In genomic region chr1:243508303-243508713, GRCh38 we compare ENCODE assay signal across 9 cellular contexts.
DNase-seq lines count a peak whose midpoint lies in the region; ATAC-seq lines count a peak whose summit lies in the region.
"Had no signal": no experiment of that assay in that cellular context is flagged by ENCODE, and none has a peak within 500 bp of the region (broad histone marks: within the 10 kb centered on the region; RNA-seq: fewer than 3 reads in every experiment).

No MANE protein-coding gene starts in this region.

- no peak overlapping the region for H2AK5ac ChIP-seq in neuronal stem cell (ENCODE audit: low read depth, low read length)

- H3K9ac ChIP-seq in neuronal stem cell (ENCODE audit: low read depth, low read length, poor library complexity) = no peak overlapping the region

- ATAC-seq in GM19324 (IDR thresholded peaks at IDR 0.05; ENCODE audit: low FRiP score, unreplicated experiment) (peak; percentile 57), HG02759 (IDR thresholded peaks at IDR 0.05; ENCODE audit: unreplicated experiment) (peak; percentile 74), HG03039 (IDR thresholded peaks at IDR 0.05; ENCODE audit: unreplicated experiment) (no peak)
- ATAC-seq in activated CD8-positive, alpha-beta T cell treated with anti-CD3 and anti-CD28 coated beads, Interleukin-2, amount 10 ng/mL, durations not matched to agents 7 days and 5 days = peak; percentile 96

- whole genome bisulfite sequencing in neuronal stem cell (ENCODE audit: extremely low coverage in 2 of 2, insufficient read length in 2 of 2, insufficient replicate concordance in 1 of 2), 2 donors = no CpG with 5 or more reads among the region's 9 CpGs

- peak overlapping the region; percentile 21 for H3K27ac ChIP-seq in neuronal stem cell (replicated peaks; ENCODE audit: low read length)
- H3K27ac ChIP-seq: brain microvascular endothelial cell, SJSA1 had no signal

- H3K79me1 ChIP-seq in neuronal stem cell (ENCODE audit: low read depth, low read length) = no peaks in the 10 kb centered on the region

- H4K91ac ChIP-seq in neuronal stem cell (ENCODE audit: low read depth, low read length, poor library complexity) = no peak overlapping the region

- no peak overlapping the region for H3K4me2 ChIP-seq in neuronal stem cell (ENCODE audit: insufficient read depth, low read length, poor library complexity, severe bottlenecking)

- H2BK12ac ChIP-seq in neuronal stem cell (ENCODE audit: low read length) = no peak overlapping the region

- no peak overlapping the region for H2BK5ac ChIP-seq in neuronal stem cell (ENCODE audit: low read length)

- peak overlapping the region; percentile 86 for H3K27ac Mint-ChIP-seq in activated CD8-positive, alpha-beta T cell treated with anti-CD3 and anti-CD28 coated beads, Interleukin-2, amount 10 ng/mL, durations not matched to agents 7 days and 5 days

- H3K9me3 Mint-ChIP-seq in activated CD8-positive, alpha-beta T cell treated with anti-CD3 and anti-CD28 coated beads, Interleukin-2, amount 10 ng/mL, durations not matched to agents 7 days and 5 days (ENCODE audit: insufficient read depth) = no peaks in the 10 kb centered on the region

- no peak overlapping the region for H3K4ac ChIP-seq in neuronal stem cell (ENCODE audit: low read length)

- H2BK120ac ChIP-seq in neuronal stem cell (ENCODE audit: low read depth, low read length) = no peak overlapping the region

- POLR2A ChIA-PET in activated CD8-positive, alpha-beta T cell treated with anti-CD3 and anti-CD28 coated beads, Interleukin-2, amount 10 ng/mL, durations not matched to agents 7 days and 5 days (lab: Charles Lee) = interaction anchor here (0.7 kb wide), 1 partner anchor 16 kb away, joined by 3 read pairs; no protein-coding TSS in a partner anchor

- no peak overlapping the region for H2BK15ac ChIP-seq in neuronal stem cell (ENCODE audit: low read length)

- H3K4me3 ChIP-seq in neuronal stem cell (ENCODE audit: low read length in 2 of 2) = no peak overlapping the region
- H3K4me3 ChIP-seq: SJSA1 had no signal

- CTCF ChIA-PET in activated CD8-positive, alpha-beta T cell treated with anti-CD3 and anti-CD28 coated beads, Interleukin-2, amount 10 ng/mL, durations not matched to agents 7 days and 5 days (lab: Charles Lee) = interaction anchor here (0.9 to 2.6 kb wide), 2 partner anchors 26 to 164 kb away, joined by 4 to 6 read pairs; no protein-coding TSS in a partner anchor

- DNase-seq in activated CD8-positive, alpha-beta T cell treated with anti-CD3 and anti-CD28 coated beads, Interleukin-2, amount 10 ng/mL, durations not matched to agents 7 days and 5 days = peak; percentile 66
- DNase-seq in neuronal stem cell (ENCODE audit: low spot score) (no peak), NCI-H1105 treated with DMSO at 0.1 percent for 48 hours (lab: John Stamatoyannopoulos, UW) (no peak), D341Med (ENCODE audit: low spot score) (no peak)
- DNase-seq: brain microvascular endothelial cell had no signal

- H3K4me1 Mint-ChIP-seq in activated CD8-positive, alpha-beta T cell treated with anti-CD3 and anti-CD28 coated beads, Interleukin-2, amount 10 ng/mL, durations not matched to agents 7 days and 5 days (ENCODE audit: low read depth) = peaks cover 34% of the 10 kb centered on the region

- H3K27me3 Mint-ChIP-seq in activated CD8-positive, alpha-beta T cell treated with anti-CD3 and anti-CD28 coated beads, Interleukin-2, amount 10 ng/mL, durations not matched to agents 7 days and 5 days (ENCODE audit: low read depth) = no peaks in the 10 kb centered on the region

- peaks cover 10 to 48% of the 10 kb centered on the region in 2 donors for H3K36me3 ChIP-seq in neuronal stem cell (replicated peaks in 1 of 2; ENCODE audit: control insufficient read depth in 2 of 2, insufficient read depth in 2 of 2, low read length in 2 of 2)
- H3K36me3 ChIP-seq: brain microvascular endothelial cell had no signal

- no peak overlapping the region for H3K23ac ChIP-seq in neuronal stem cell (ENCODE audit: low read depth, low read length, poor library complexity)

- no peak overlapping the region for H3K14ac ChIP-seq in neuronal stem cell (ENCODE audit: low read length)

- no peaks in the 10 kb centered on the region for H3K27me3 ChIP-seq in neuronal stem cell (ENCODE audit: control insufficient read depth in 3 of 3, insufficient read depth in 3 of 3, low read depth in 1 of 3, low read length in 3 of 3)
- H3K27me3 ChIP-seq: brain microvascular endothelial cell, SJSA1 had no signal

- H3K4me1 ChIP-seq in neuronal stem cell (ENCODE audit: control insufficient read depth in 2 of 2, insufficient read depth in 1 of 2, low read depth in 1 of 2, low read length in 2 of 2) = peaks cover 24 to 31% of the 10 kb centered on the region in 2 donors
- H3K4me1 ChIP-seq: SJSA1 had no signal

- no peak overlapping the region for H2AFZ ChIP-seq in neuronal stem cell (ENCODE audit: low read length)

- H4K8ac ChIP-seq in neuronal stem cell (ENCODE audit: low read depth, low read length) = no peak overlapping the region

- peak overlapping the region; percentile 24 for H3K4me3 Mint-ChIP-seq in activated CD8-positive, alpha-beta T cell treated with anti-CD3 and anti-CD28 coated beads, Interleukin-2, amount 10 ng/mL, durations not matched to agents 7 days and 5 days

- peaks cover 15% of the 10 kb centered on the region for H3K36me3 Mint-ChIP-seq in activated CD8-positive, alpha-beta T cell treated with anti-CD3 and anti-CD28 coated beads, Interleukin-2, amount 10 ng/mL, durations not matched to agents 7 days and 5 days (ENCODE audit: low read depth)

- no peaks in the 10 kb centered on the region for H3K9me3 ChIP-seq in neuronal stem cell (replicated peaks in 1 of 2; ENCODE audit: control insufficient read depth in 2 of 2, insufficient read depth in 1 of 2, low read depth in 1 of 2, low read length in 2 of 2)
- H3K9me3 ChIP-seq: SJSA1 had no signal

- H3K18ac ChIP-seq in neuronal stem cell (ENCODE audit: low read length) = no peak overlapping the region
